1 cellular context compared by ENCODE assay signal in the genomic region with DNA sequence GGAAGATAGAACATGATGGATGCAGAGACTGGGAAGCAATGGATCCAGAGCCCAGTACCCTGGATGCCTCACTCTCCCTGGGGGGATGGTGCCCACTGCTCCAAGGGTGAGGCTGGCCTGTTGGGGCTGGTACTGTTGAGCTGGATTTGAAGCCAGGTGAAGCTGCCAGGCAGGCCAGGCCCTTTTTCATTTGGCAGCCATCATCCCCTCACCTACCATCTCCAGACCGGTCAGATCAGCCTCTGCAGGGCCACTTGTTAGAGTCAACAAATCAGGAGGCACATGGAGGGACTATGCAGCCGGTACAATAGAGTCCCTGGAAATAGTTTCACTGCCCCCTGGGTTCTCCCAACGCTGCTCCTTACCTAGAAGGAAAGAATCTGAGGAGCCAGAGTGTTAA.
TF ChIP-seq lines count a peak whose summit lies in the region.

No MANE protein-coding gene starts in this region.

TF ChIP-seq in HCT116, 20 proteins besides CTCF, POLR2A, EP300 and RAD21:
- no peak for TF ChIP-seq ZFX (IDR thresholded peaks at IDR 0.05)
- no peak for TF ChIP-seq MAX (IDR thresholded peaks at IDR 0.05)
- TF ChIP-seq CEBPB (IDR thresholded peaks at IDR 0.05; ENCODE audit: low read depth) = no peak
- TF ChIP-seq, protein P1, sequence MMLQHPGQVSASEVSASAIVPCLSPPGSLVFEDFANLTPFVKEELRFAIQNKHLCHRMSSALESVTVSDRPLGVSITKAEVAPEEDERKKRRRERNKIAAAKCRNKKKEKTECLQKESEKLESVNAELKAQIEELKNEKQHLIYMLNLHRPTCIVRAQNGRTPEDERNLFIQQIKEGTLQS (IDR thresholded peaks at IDR 0.05) = no peak
- TF ChIP-seq, protein P2, sequence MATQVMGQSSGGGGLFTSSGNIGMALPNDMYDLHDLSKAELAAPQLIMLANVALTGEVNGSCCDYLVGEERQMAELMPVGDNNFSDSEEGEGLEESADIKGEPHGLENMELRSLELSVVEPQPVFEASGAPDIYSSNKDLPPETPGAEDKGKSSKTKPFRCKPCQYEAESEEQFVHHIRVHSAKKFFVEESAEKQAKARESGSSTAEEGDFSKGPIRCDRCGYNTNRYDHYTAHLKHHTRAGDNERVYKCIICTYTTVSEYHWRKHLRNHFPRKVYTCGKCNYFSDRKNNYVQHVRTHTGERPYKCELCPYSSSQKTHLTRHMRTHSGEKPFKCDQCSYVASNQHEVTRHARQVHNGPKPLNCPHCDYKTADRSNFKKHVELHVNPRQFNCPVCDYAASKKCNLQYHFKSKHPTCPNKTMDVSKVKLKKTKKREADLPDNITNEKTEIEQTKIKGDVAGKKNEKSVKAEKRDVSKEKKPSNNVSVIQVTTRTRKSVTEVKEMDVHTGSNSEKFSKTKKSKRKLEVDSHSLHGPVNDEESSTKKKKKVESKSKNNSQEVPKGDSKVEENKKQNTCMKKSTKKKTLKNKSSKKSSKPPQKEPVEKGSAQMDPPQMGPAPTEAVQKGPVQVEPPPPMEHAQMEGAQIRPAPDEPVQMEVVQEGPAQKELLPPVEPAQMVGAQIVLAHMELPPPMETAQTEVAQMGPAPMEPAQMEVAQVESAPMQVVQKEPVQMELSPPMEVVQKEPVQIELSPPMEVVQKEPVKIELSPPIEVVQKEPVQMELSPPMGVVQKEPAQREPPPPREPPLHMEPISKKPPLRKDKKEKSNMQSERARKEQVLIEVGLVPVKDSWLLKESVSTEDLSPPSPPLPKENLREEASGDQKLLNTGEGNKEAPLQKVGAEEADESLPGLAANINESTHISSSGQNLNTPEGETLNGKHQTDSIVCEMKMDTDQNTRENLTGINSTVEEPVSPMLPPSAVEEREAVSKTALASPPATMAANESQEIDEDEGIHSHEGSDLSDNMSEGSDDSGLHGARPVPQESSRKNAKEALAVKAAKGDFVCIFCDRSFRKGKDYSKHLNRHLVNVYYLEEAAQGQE (IDR thresholded peaks at IDR 0.05; ENCODE audit: low read depth) = no peak
- TF ChIP-seq CBX3 (IDR thresholded peaks at IDR 0.05; ENCODE audit: low read depth) = no peak
- no peak for TF ChIP-seq EZH2phosphoT487 (IDR thresholded peaks at IDR 0.05; ENCODE audit: borderline replicate concordance)
- TF ChIP-seq YY1 (IDR thresholded peaks at IDR 0.05; ENCODE audit: extremely low read depth, insufficient replicate concordance, low read depth, low read length) = no peak
- no peak for TF ChIP-seq EGR1 (IDR thresholded peaks at IDR 0.05; ENCODE audit: low read depth)
- no peak for TF ChIP-seq FOSL1 (IDR thresholded peaks at IDR 0.05; ENCODE audit: low read depth)
- TF ChIP-seq POLR2AphosphoS5 (IDR thresholded peaks at IDR 0.05; ENCODE audit: low read depth, low read length) = no peak
- TF ChIP-seq JUND (IDR thresholded peaks at IDR 0.05) = no peak
- TF ChIP-seq SP1 (IDR thresholded peaks at IDR 0.05; ENCODE audit: low read depth) = no peak
- TF ChIP-seq ZBTB33 (IDR thresholded peaks at IDR 0.05; ENCODE audit: extremely low read depth, insufficient replicate concordance, low read length) = no peak
- no peak for TF ChIP-seq EZH2 (IDR thresholded peaks at IDR 0.05)
- TF ChIP-seq SRF (IDR thresholded peaks at IDR 0.05; ENCODE audit: low read depth) = no peak
